9 cellular contexts compared by ENCODE assay signal in the genomic region with DNA sequence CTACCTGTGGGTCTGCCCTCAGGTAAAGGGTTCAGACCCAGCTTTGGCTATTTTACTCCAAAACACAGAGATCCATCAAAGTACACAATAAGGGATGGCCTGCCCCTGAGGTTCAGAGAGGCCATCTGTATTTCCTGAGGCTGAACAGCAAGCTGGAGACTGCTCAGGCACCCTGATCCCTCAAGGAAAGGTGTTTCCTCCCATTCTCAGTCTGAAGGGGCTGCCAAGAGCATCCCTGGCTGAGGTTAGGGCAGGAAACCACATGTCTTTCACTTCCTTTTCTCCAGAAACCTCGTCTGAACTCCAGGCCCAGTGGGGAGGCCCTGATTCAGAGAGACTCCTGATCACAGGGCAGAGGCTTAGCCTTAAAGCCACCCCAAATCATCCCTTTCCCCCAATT. TPM values are rescaled to one million over a fixed set of nuclear protein-coding genes. Genes with fewer than 3 reads are reported as not detected.
DNase-seq lines count a peak whose midpoint lies in the region; ATAC-seq and TF ChIP-seq lines count a peak whose summit lies in the region.
"Had no signal": no experiment of that assay in that cellular context is flagged by ENCODE, and none has a peak within 500 bp of the region (broad histone marks: within the 10 kb centered on the region; RNA-seq: fewer than 3 reads in every experiment).

No MANE protein-coding gene starts in this region.

- WGBS in mesodermal cell (ENCODE audit: insufficient coverage in 2 of 2), 2 experiments: 50% methylated on average over 1 of the region's 1 CpG; no CpG with 5 or more reads in 1 of the 2 experiments

- peak overlapping the region; percentile 5; the same call in 1 of the 2 replicates for H3K4me2 ChIP-seq in KMS-11

- H3K9ac ChIP-seq in KMS-11: no peak overlapping the region

- H3K79me2 ChIP-seq in KMS-11 (ENCODE audit: insufficient read depth, low read depth): no peaks in the 10 kb centered on the region

- H3K27ac Mint-ChIP-seq in brain: peak overlapping the region; percentile 22 to 91 (median 86)

- no peaks in the 10 kb centered on the region for H3K9me3 ChIP-seq in mesodermal cell (ENCODE audit: control insufficient read depth, low read length)

- H3K4me3 Mint-ChIP-seq in brain: peak overlapping the region; percentile 87 to 92 (median 88)

- H3K27ac ChIP-seq in KMS-11 (no peak overlapping the region), mesodermal cell (ENCODE audit: low read depth, low read length, severe bottlenecking) (no peak overlapping the region)

- H4K20me1 ChIP-seq in KMS-11 (ENCODE audit: insufficient read depth): no peaks in the 10 kb centered on the region

- H3K36me3 Mint-ChIP-seq in brain: peaks cover 24% of the 10 kb centered on the region

- H3K36me3 ChIP-seq in KMS-11 (ENCODE audit: insufficient read depth) (no peaks in the 10 kb centered on the region), mesodermal cell (ENCODE audit: control insufficient read depth, insufficient read depth, low read length) (peaks cover 37% of the 10 kb centered on the region)

- H3K4me3 ChIP-seq in KMS-11 (IDR thresholded peaks at IDR 0.05; ENCODE audit: insufficient read depth, low read depth, low read length) (no peak overlapping the region), mesodermal cell (ENCODE audit: extremely low read depth, insufficient read depth, low read length, poor library complexity, severe bottlenecking) (peak overlapping the region; percentile 62)

- peaks cover 14% of the 10 kb centered on the region for H3K4me1 ChIP-seq in KMS-11 (ENCODE audit: low read depth, poor library complexity, severe bottlenecking)
- no peaks in the 10 kb centered on the region for H3K4me1 ChIP-seq in mesodermal cell (ENCODE audit: control insufficient read depth, insufficient read depth, low read length, poor library complexity, severe bottlenecking)

- no peak overlapping the region for H2AFZ ChIP-seq in KMS-11 (ENCODE audit: low read depth)

- H3K4me1 Mint-ChIP-seq in brain: peaks cover 32% of the 10 kb centered on the region

- ATAC-seq in GM21723 (IDR thresholded peaks at IDR 0.05; ENCODE audit: unreplicated experiment) (no peak), HG03442 (IDR thresholded peaks at IDR 0.05; ENCODE audit: unreplicated experiment) (no peak)

- peak; percentile 28 for DNase-seq in EL
- no peak for DNase-seq in SW480 (ENCODE audit: low spot score)
- DNase-seq in NCI-H2081 treated with DMSO at 0.1 percent for 48 hours (lab: John Stamatoyannopoulos, UW): no peak
- DNase-seq: left cardiac atrium had no signal

- H3K9me3 Mint-ChIP-seq in brain: peaks cover 0 to 6% (median 3%) of the 10 kb centered on the region in 5 experiments

- no peaks in the 10 kb centered on the region for H3K27me3 ChIP-seq in KMS-11 (ENCODE audit: insufficient read depth, low read depth)

- H3K27me3 Mint-ChIP-seq in brain: peaks cover 12% of the 10 kb centered on the region

- TF ChIP-seq CTCF in KMS-11 (conservative IDR thresholded peaks at IDR 0.05; ENCODE audit: low read depth, low read length): no peak
- no peak for TF ChIP-seq CTCF in brain (conservative IDR thresholded peaks at IDR 0.05)

RNA-seq across cellular contexts. Expression of a gene that starts 1.5 kb away (rescaled TPM):
- polyA plus RNA-seq in brain (ENCODE audit: insufficient read depth, low read depth, low replicate concordance): 18.2 TPM
- polyA plus RNA-seq in mesodermal cell (2013, experiment 1 of 2): 29.6 TPM
- polyA plus RNA-seq in mesodermal cell (2013, experiment 2 of 2): 25.9 TPM

RNA-seq across cellular contexts. Expression of a gene that starts 52.3 kb away (rescaled TPM):
- polyA plus RNA-seq in brain (ENCODE audit: insufficient read depth, low read depth, low replicate concordance): 84.1 TPM
- 159 TPM for polyA plus RNA-seq in mesodermal cell (2013, experiment 1 of 2)
- 161 TPM for polyA plus RNA-seq in mesodermal cell (2013, experiment 2 of 2)
